28 cellular contexts compared by ENCODE assay signal in genomic region chr2:150154308-150154797, GRCh38.
"Had no signal": no experiment of that assay in that cellular context is flagged by ENCODE, and none has a peak within 500 bp of the region (broad histone marks: within the 10 kb centered on the region; RNA-seq: fewer than 3 reads in every experiment).

No MANE protein-coding gene starts in this region.

- H3K9me3 ChIP-seq: esophagus squamous epithelium, heart right ventricle, right atrium auricular region, suprapubic skin, tibial artery had no signal

- H3K27me3 ChIP-seq: esophagus squamous epithelium, heart right ventricle, right atrium auricular region, suprapubic skin, tibial artery had no signal

- H3K9me3 Mint-ChIP-seq: activated naive CD4-positive, alpha-beta T cell treated with anti-CD3 and anti-CD28 coated beads, Interleukin-2, amount 50 U/mL, for 24 hours; activated naive CD8-positive, alpha-beta T cell treated with anti-CD3 and anti-CD28 coated beads, Interleukin-2, amount 50 U/mL, for 24 hours; activated T-helper 2 cell treated with anti-CD3 and anti-CD28 coated beads, Interferon-gamma antibody, Interleukin-2, Interleukin-4, amounts not matched to agents 10 μg/mL and 5 μg/mL and 100 μg/mL, durations not matched to agents 14 hours and 24 hours and 36 hours; endodermal cell had no signal

- H3K4me3 Mint-ChIP-seq: activated CD8-positive, alpha-beta memory T cell treated with anti-CD3 and anti-CD28 coated beads, Interleukin-2, amount 10 ng/mL, durations not matched to agents 7 days and 5 days; activated CD8-positive, alpha-beta T cell treated with anti-CD3 and anti-CD28 coated beads, Interleukin-2, amount 10 ng/mL, durations not matched to agents 7 days and 5 days; activated naive CD4-positive, alpha-beta T cell treated with anti-CD3 and anti-CD28 coated beads, Interleukin-2, amount 50 U/mL, for 24 hours; activated naive CD8-positive, alpha-beta T cell treated with anti-CD3 and anti-CD28 coated beads, Interleukin-2, amount 50 U/mL, for 24 hours; central memory CD8-positive, alpha-beta T cell; dendritic cell treated with granulocyte-macrophage colony-stimulating factor and Interleukin-4, amounts not matched to agents 40 ng/mL and 50 ng/mL, for 4 days; endodermal cell; naive thymus-derived CD8-positive, alpha-beta T cell; neural crest cell; stimulated activated naive B cell treated with anti-CD40 and anti-IgM and Interleukin-4, amounts not matched to agents 10 μg/mL and 1 μg/mL and 100 μg/mL, for 72 hours had no signal

- H3K27me3 Mint-ChIP-seq: activated CD8-positive, alpha-beta memory T cell treated with anti-CD3 and anti-CD28 coated beads, Interleukin-2, amount 10 ng/mL, durations not matched to agents 7 days and 5 days; activated naive CD4-positive, alpha-beta T cell treated with anti-CD3 and anti-CD28 coated beads, Interleukin-2, amount 50 U/mL, for 24 hours; activated naive CD8-positive, alpha-beta T cell treated with anti-CD3 and anti-CD28 coated beads, Interleukin-2, amount 50 U/mL, for 24 hours; central memory CD8-positive, alpha-beta T cell; dendritic cell treated with granulocyte-macrophage colony-stimulating factor and Interleukin-4, amounts not matched to agents 40 ng/mL and 50 ng/mL, for 4 days; naive thymus-derived CD8-positive, alpha-beta T cell; stimulated activated naive B cell treated with anti-CD40 and anti-IgM and Interleukin-4, amounts not matched to agents 10 μg/mL and 1 μg/mL and 100 μg/mL, for 72 hours had no signal

- H3K4me3 ChIP-seq: esophagus squamous epithelium, heart right ventricle, right atrium auricular region, suprapubic skin, tibial artery had no signal

- H3K36me3 ChIP-seq: esophagus squamous epithelium, heart right ventricle, right atrium auricular region, suprapubic skin, tibial artery had no signal

- H3K4me1 ChIP-seq: heart right ventricle, right atrium auricular region, suprapubic skin, tibial artery had no signal

- DNase-seq: activated CD4-positive, CD25-positive, alpha-beta regulatory T cell treated with anti-CD3 and anti-CD28 coated beads, Interleukin-2, amount 50 U/mL, for 72 hours; activated CD8-positive, alpha-beta memory T cell treated with anti-CD3 and anti-CD28 coated beads, Interleukin-2, amount 10 ng/mL, durations not matched to agents 7 days and 5 days; activated CD8-positive, alpha-beta T cell treated with anti-CD3 and anti-CD28 coated beads, Interleukin-2, amount 10 ng/mL, durations not matched to agents 7 days and 5 days; activated naive CD8-positive, alpha-beta T cell treated with anti-CD3 and anti-CD28 coated beads, Interleukin-2, amount 50 U/mL, for 24 hours; activated T-cell treated with anti-CD3 and anti-CD28 coated beads, Interleukin-2, amount 50 U/mL, for 48 hours; amygdala; endodermal cell; esophagus squamous epithelium; foreskin melanocyte; heart right ventricle; kidney glomerular epithelial cell; left ventricle myocardium superior; midbrain; naive thymus-derived CD8-positive, alpha-beta T cell; occipital lobe; stimulated activated CD4-positive, alpha-beta T cell treated with anti-CD3 and anti-CD28 coated beads, Interleukin-15, amount 100 ng/mL, for 24 hours; stimulated activated CD4-positive, alpha-beta T cell treated with anti-CD3 and anti-CD28 coated beads, Interleukin-2, amount 100 ng/mL, for 24 hours; stimulated activated naive B cell treated with anti-CD40 and anti-IgM and Interleukin-4, amounts not matched to agents 10 μg/mL and 1 μg/mL and 100 μg/mL, for 72 hours; T-helper 2 cell; tibial artery had no signal

- H3K27ac Mint-ChIP-seq: activated CD8-positive, alpha-beta memory T cell treated with anti-CD3 and anti-CD28 coated beads, Interleukin-2, amount 10 ng/mL, durations not matched to agents 7 days and 5 days; activated CD8-positive, alpha-beta T cell treated with anti-CD3 and anti-CD28 coated beads, Interleukin-2, amount 10 ng/mL, durations not matched to agents 7 days and 5 days; activated naive CD4-positive, alpha-beta T cell treated with anti-CD3 and anti-CD28 coated beads, Interleukin-2, amount 50 U/mL, for 24 hours; activated naive CD8-positive, alpha-beta T cell treated with anti-CD3 and anti-CD28 coated beads, Interleukin-2, amount 50 U/mL, for 24 hours; activated T-helper 2 cell treated with anti-CD3 and anti-CD28 coated beads, Interferon-gamma antibody, Interleukin-2, Interleukin-4, amounts not matched to agents 10 μg/mL and 5 μg/mL and 100 μg/mL, durations not matched to agents 14 hours and 24 hours and 36 hours; dendritic cell treated with granulocyte-macrophage colony-stimulating factor and Interleukin-4, amounts not matched to agents 40 ng/mL and 50 ng/mL, for 4 days; endodermal cell; naive thymus-derived CD8-positive, alpha-beta T cell; stimulated activated naive B cell treated with anti-CD40 and anti-IgM and Interleukin-4, amounts not matched to agents 10 μg/mL and 1 μg/mL and 100 μg/mL, for 72 hours had no signal

- H3K4me1 Mint-ChIP-seq: activated CD8-positive, alpha-beta memory T cell treated with anti-CD3 and anti-CD28 coated beads, Interleukin-2, amount 10 ng/mL, durations not matched to agents 7 days and 5 days; activated naive CD4-positive, alpha-beta T cell treated with anti-CD3 and anti-CD28 coated beads, Interleukin-2, amount 50 U/mL, for 24 hours; activated naive CD8-positive, alpha-beta T cell treated with anti-CD3 and anti-CD28 coated beads, Interleukin-2, amount 50 U/mL, for 24 hours; central memory CD8-positive, alpha-beta T cell; endodermal cell; naive thymus-derived CD8-positive, alpha-beta T cell; neural crest cell; stimulated activated naive B cell treated with anti-CD40 and anti-IgM and Interleukin-4, amounts not matched to agents 10 μg/mL and 1 μg/mL and 100 μg/mL, for 72 hours had no signal

- H3K36me3 Mint-ChIP-seq: activated CD8-positive, alpha-beta memory T cell treated with anti-CD3 and anti-CD28 coated beads, Interleukin-2, amount 10 ng/mL, durations not matched to agents 7 days and 5 days; activated naive CD4-positive, alpha-beta T cell treated with anti-CD3 and anti-CD28 coated beads, Interleukin-2, amount 50 U/mL, for 24 hours; naive thymus-derived CD8-positive, alpha-beta T cell; stimulated activated naive B cell treated with anti-CD40 and anti-IgM and Interleukin-4, amounts not matched to agents 10 μg/mL and 1 μg/mL and 100 μg/mL, for 72 hours had no signal

- H3K27ac ChIP-seq: epithelial cell of prostate, esophagus squamous epithelium, heart right ventricle, right atrium auricular region, suprapubic skin, tibial artery had no signal

- ATAC-seq: activated CD8-positive, alpha-beta memory T cell treated with anti-CD3 and anti-CD28 coated beads, Interleukin-2, amount 10 ng/mL, durations not matched to agents 7 days and 5 days; activated CD8-positive, alpha-beta T cell treated with anti-CD3 and anti-CD28 coated beads, Interleukin-2, amount 10 ng/mL, durations not matched to agents 7 days and 5 days; activated naive CD8-positive, alpha-beta T cell treated with anti-CD3 and anti-CD28 coated beads, Interleukin-2, amount 50 U/mL, for 24 hours; heart right ventricle; left ventricle myocardium superior; naive thymus-derived CD8-positive, alpha-beta T cell; stimulated activated naive B cell treated with anti-CD40 and anti-IgM and Interleukin-4, amounts not matched to agents 10 μg/mL and 1 μg/mL and 100 μg/mL, for 72 hours had no signal
